18 cellular contexts compared by ENCODE assay signal in the genomic region with DNA sequence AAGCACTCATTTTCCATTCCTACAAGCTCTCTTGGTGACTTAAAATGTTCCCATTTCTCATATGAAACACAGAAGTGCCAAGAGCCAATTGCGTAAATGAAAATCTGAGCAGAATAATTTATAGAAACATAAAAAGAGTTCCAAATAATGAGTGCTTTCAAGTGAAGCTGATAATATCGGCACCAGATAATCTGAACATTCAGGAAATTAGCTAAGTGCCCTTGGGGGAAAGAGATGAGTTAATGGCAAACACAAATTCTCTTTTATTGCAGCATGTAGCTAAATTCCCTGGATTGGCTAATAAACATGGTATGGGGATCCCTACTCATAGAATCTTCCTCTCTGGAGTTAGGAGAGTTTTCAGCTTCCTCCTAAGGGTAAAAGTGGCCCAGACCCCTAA. TPM values are rescaled to one million over a fixed set of nuclear protein-coding genes. Genes with fewer than 3 reads are reported as not detected.
A peak's percentile ranks its signal among the peaks of the same experiment; 100 is the strongest.
DNase-seq lines count a peak whose midpoint lies in the region; ATAC-seq, FAIRE-seq and TF ChIP-seq lines count a peak whose summit lies in the region.
"Had no signal": no experiment of that assay in that cellular context is flagged by ENCODE, and none has a peak within 500 bp of the region (broad histone marks: within the 10 kb centered on the region; RNA-seq: fewer than 3 reads in every experiment).

No MANE protein-coding gene starts in this region.

- no peaks in the 10 kb centered on the region for H3K36me3 ChIP-seq in HepG2 (replicated peaks in 1 of 2; ENCODE audit: control insufficient read depth in 1 of 2, insufficient read depth in 2 of 2, low read length in 2 of 2)
- H3K36me3 ChIP-seq: esophagus muscularis mucosa had no signal

- no peak for ATAC-seq in activated CD8-positive, alpha-beta memory T cell treated with anti-CD3 and anti-CD28 coated beads, Interleukin-2, amount 10 ng/mL, durations not matched to agents 7 days and 5 days
- ATAC-seq in activated naive CD4-positive, alpha-beta T cell treated with anti-CD3 and anti-CD28 coated beads, Interleukin-2, amount 50 U/mL, for 72 hours: no peak
- ATAC-seq in natural killer cell treated with Interleukin-12 subunit alpha and Interleukin-12 subunit beta and Interleukin-15 and Interleukin-18, amount 100 ng/mL, for 72 hours: no peak
- ATAC-seq in HG02642 (IDR thresholded peaks at IDR 0.05; ENCODE audit: poor library complexity, unreplicated experiment) (no peak), HepG2 (no peak)
- ATAC-seq: activated CD4-positive, CD25-positive, alpha-beta regulatory T cell treated with anti-CD3 and anti-CD28 coated beads, Interleukin-2, amount 50 U/mL, for 24 hours; left cardiac atrium had no signal

- H3K4me1 Mint-ChIP-seq in activated CD8-positive, alpha-beta memory T cell treated with anti-CD3 and anti-CD28 coated beads, Interleukin-2, amount 10 ng/mL, durations not matched to agents 7 days and 5 days: peaks cover 98% of the 10 kb centered on the region
- H3K4me1 Mint-ChIP-seq in natural killer cell treated with Interleukin-12 subunit alpha and Interleukin-12 subunit beta and Interleukin-15 and Interleukin-18, amount 100 ng/mL, for 72 hours (ENCODE audit: low read depth in 2 of 2): peaks cover 37 to 75% of the 10 kb centered on the region in 2 donors

- intact Hi-C loops in HepG2 (cut with micrococcal nuclease; ENCODE audit: unreplicated experiment): no loop called here

- H3K27me3 Mint-ChIP-seq in activated CD8-positive, alpha-beta memory T cell treated with anti-CD3 and anti-CD28 coated beads, Interleukin-2, amount 10 ng/mL, durations not matched to agents 7 days and 5 days: no peaks in the 10 kb centered on the region
- no peaks in the 10 kb centered on the region for H3K27me3 Mint-ChIP-seq in natural killer cell treated with Interleukin-12 subunit alpha and Interleukin-12 subunit beta and Interleukin-15 and Interleukin-18, amount 100 ng/mL, for 72 hours

- TF ChIP-seq EP300 in HepG2 (IDR thresholded peaks at IDR 0.05; ENCODE audit: low read depth in 2 of 2, low read length in 2 of 2): no peak
- TF ChIP-seq EP300 in HepG2 (CRISPR knock-in tag; IDR thresholded peaks at IDR 0.05; ENCODE audit: borderline replicate concordance): no peak

- no TSS peak for BruUV-seq in HepG2 (replicated peaks; lab: Mats Ljungman, UMichigan)

- CTCF ChIA-PET in activated CD8-positive, alpha-beta memory T cell treated with anti-CD3 and anti-CD28 coated beads, Interleukin-2, amount 10 ng/mL, durations not matched to agents 7 days and 5 days (lab: Charles Lee): interaction anchor here (0.6 to 6.8 kb wide), 7 partner anchors 10 to 368 kb away, joined by 3 to 48 read pairs (median 17); no protein-coding TSS in a partner anchor
- CTCF ChIA-PET in HepG2 (lab: Yijun Ruan, JAX; ENCODE audit: low intra/inter-chr PET ratio, low total read pairs): no interaction called here

- peak overlapping the region; percentile 99 for H3K27ac Mint-ChIP-seq in activated CD8-positive, alpha-beta memory T cell treated with anti-CD3 and anti-CD28 coated beads, Interleukin-2, amount 10 ng/mL, durations not matched to agents 7 days and 5 days
- H3K27ac Mint-ChIP-seq in activated naive CD4-positive, alpha-beta T cell treated with anti-CD3 and anti-CD28 coated beads, Interleukin-2, amount 50 U/mL, for 72 hours: peak overlapping the region; percentile 96 to 97
- peak overlapping the region; percentile 56 to 98 for H3K27ac Mint-ChIP-seq in natural killer cell treated with Interleukin-12 subunit alpha and Interleukin-12 subunit beta and Interleukin-15 and Interleukin-18, amount 100 ng/mL, for 72 hours

- no peaks in the 10 kb centered on the region for H3K9me3 ChIP-seq in HepG2 (ENCODE audit: low read length)
- H3K9me3 ChIP-seq: esophagus muscularis mucosa had no signal

- H3K4me2 ChIP-seq in HepG2 (ENCODE audit: low read depth, low read length): no peak overlapping the region

- no peak overlapping the region for H2AFZ ChIP-seq in HepG2 (ENCODE audit: low read length)

- POLR2A ChIA-PET in HepG2 (lab: Yijun Ruan, JAX): no interaction called here

- WGBS in HepG2 (ENCODE audit: low lambda C conversion rate): 47% methylated on average over 2 of the region's 2 CpGs

- H3K4me1 ChIP-seq in HepG2 (ENCODE audit: insufficient read depth, low read length): no peaks in the 10 kb centered on the region

- H3K9ac ChIP-seq in HepG2 (ENCODE audit: insufficient read depth, low read depth, low read length): no peak overlapping the region

- TF ChIP-seq RAD21 in HepG2 (CRISPR knock-in tag; IDR thresholded peaks at IDR 0.05): no peak

- peak overlapping the region; percentile 73 for H3K4me3 Mint-ChIP-seq in activated CD8-positive, alpha-beta memory T cell treated with anti-CD3 and anti-CD28 coated beads, Interleukin-2, amount 10 ng/mL, durations not matched to agents 7 days and 5 days
- H3K4me3 Mint-ChIP-seq in natural killer cell treated with Interleukin-12 subunit alpha and Interleukin-12 subunit beta and Interleukin-15 and Interleukin-18, amount 100 ng/mL, for 72 hours: no peak overlapping the region

- in situ Hi-C loops in HepG2 (cut with HindIII; ENCODE audit: extremely low pct_ligation_motif_present, low pct_unique_long_range_greater_than_20kb): no loop called here

- H3K27me3 ChIP-seq in HepG2 (ENCODE audit: control insufficient read depth in 1 of 2, insufficient read depth in 2 of 2, low read length in 2 of 2): peaks cover 4 to 30% of the 10 kb centered on the region in 2 experiments; a peak in 4 of 5 replicates
- H3K27me3 ChIP-seq: esophagus muscularis mucosa had no signal

- H3K27ac ChIP-seq in HepG2 (ENCODE audit: extremely low read length, insufficient read depth, low read length): no peak overlapping the region
- H3K27ac ChIP-seq: esophagus muscularis mucosa had no signal

- no peak overlapping the region for H3K4me3 ChIP-seq in HepG2 (replicated peaks in 1 of 3; ENCODE audit: insufficient read depth in 1 of 3, low read depth in 2 of 3, low read length in 3 of 3)
- H3K4me3 ChIP-seq: esophagus muscularis mucosa had no signal

- no peak for FAIRE-seq in HepG2 (lab: Jason Lieb, UNC)

- H4K20me1 ChIP-seq in HepG2 (ENCODE audit: insufficient read depth, low read length): no peaks in the 10 kb centered on the region

- no peak for TF ChIP-seq CTCF in HepG2 (CRISPR knock-in tag; IDR thresholded peaks at IDR 0.05)

- H3K9me3 Mint-ChIP-seq in activated CD8-positive, alpha-beta memory T cell treated with anti-CD3 and anti-CD28 coated beads, Interleukin-2, amount 10 ng/mL, durations not matched to agents 7 days and 5 days (ENCODE audit: low read depth): no peaks in the 10 kb centered on the region
- no peaks in the 10 kb centered on the region for H3K9me3 Mint-ChIP-seq in activated naive CD4-positive, alpha-beta T cell treated with anti-CD3 and anti-CD28 coated beads, Interleukin-2, amount 50 U/mL, for 72 hours
- no peaks in the 10 kb centered on the region for H3K9me3 Mint-ChIP-seq in natural killer cell treated with Interleukin-12 subunit alpha and Interleukin-12 subunit beta and Interleukin-15 and Interleukin-18, amount 100 ng/mL, for 72 hours

- no peak for TF ChIP-seq POLR2A in HepG2 (IDR thresholded peaks at IDR 0.05; ENCODE audit: insufficient read depth in 1 of 2, low read depth in 2 of 2, low read length in 2 of 2)

- no peak for DNase-seq in activated CD8-positive, alpha-beta memory T cell treated with anti-CD3 and anti-CD28 coated beads, Interleukin-2, amount 10 ng/mL, durations not matched to agents 7 days and 5 days
- DNase-seq in activated CD8-positive, alpha-beta memory T cell treated with anti-CD3 and anti-CD28 coated beads for 24 hours: no peak
- DNase-seq in EH (ENCODE audit: low read depth) (peak; percentile 53), HepG2 (ENCODE audit: low spot score) (no peak), kidney tubule cell (ENCODE audit: low spot score) (no peak)
- DNase-seq in activated naive CD4-positive, alpha-beta T cell treated with anti-CD3 and anti-CD28 coated beads, Interleukin-2, amount 50 U/mL, for 72 hours (ENCODE audit: low spot score in 2 of 2): no peak
- DNase-seq in natural killer cell treated with Interleukin-12 subunit alpha and Interleukin-12 subunit beta and Interleukin-15 and Interleukin-18, amount 100 ng/mL, for 72 hours (ENCODE audit: low spot score): no peak
- DNase-seq: amygdala; cerebellar nuclear complex; DMS79; left cardiac atrium; NCI-H69; posterior cingulate gyrus; SHP77 treated with DMSO at 0.1 percent for 48 hours; stimulated activated CD4-positive, alpha-beta T cell treated with anti-CD3 and anti-CD28 coated beads, Interleukin-2, amount 100 ng/mL, for 24 hours had no signal

- peaks cover 97% of the 10 kb centered on the region for H3K36me3 Mint-ChIP-seq in activated CD8-positive, alpha-beta memory T cell treated with anti-CD3 and anti-CD28 coated beads, Interleukin-2, amount 10 ng/mL, durations not matched to agents 7 days and 5 days
- peaks cover 93 to 95% of the 10 kb centered on the region in 2 donors for H3K36me3 Mint-ChIP-seq in activated naive CD4-positive, alpha-beta T cell treated with anti-CD3 and anti-CD28 coated beads, Interleukin-2, amount 50 U/mL, for 72 hours
- H3K36me3 Mint-ChIP-seq in natural killer cell treated with Interleukin-12 subunit alpha and Interleukin-12 subunit beta and Interleukin-15 and Interleukin-18, amount 100 ng/mL, for 72 hours: peaks cover 20% of the 10 kb centered on the region

- no peaks in the 10 kb centered on the region for H3K79me2 ChIP-seq in HepG2 (ENCODE audit: insufficient read depth, low read length)

RNA-seq across cellular contexts. Expression of gene DAD1, which starts 46.7 kb away (rescaled TPM):
- total RNA-seq in activated CD8-positive, alpha-beta memory T cell treated with anti-CD3 and anti-CD28 coated beads, Interleukin-2, amount 10 ng/mL, durations not matched to agents 7 days and 5 days: 100 to 1,000 TPM; 115 to 185 TPM
- total RNA-seq in activated naive CD4-positive, alpha-beta T cell treated with anti-CD3 and anti-CD28 coated beads, Interleukin-2, amount 50 U/mL, for 72 hours: 100 to 1,000 TPM; 218 to 240 TPM
- 100 to 1,000 TPM; 147 to 221 TPM for total RNA-seq in natural killer cell treated with Interleukin-12 subunit alpha and Interleukin-12 subunit beta and Interleukin-15 and Interleukin-18, amount 100 ng/mL, for 72 hours
- 385 and 558 TPM in 2 replicates for total RNA-seq in HepG2 (2016; rRNA removed; fragmentation: Illumina TruSeq; extraction: Trizol)
- total RNA-seq in HepG2 (2016; cell fraction: cytosol; rRNA removed; fragmentation: Illumina TruSeq; extraction: Trizol; ENCODE audit: low read depth): 148 and 149 TPM in 2 replicates
- 449 and 577 TPM in 2 replicates for total RNA-seq in HepG2 (2016; cell fraction: insoluble cytoplasmic fraction; rRNA removed; fragmentation: Illumina TruSeq; extraction: Trizol)
- total RNA-seq in HepG2 (2016; cell fraction: membrane; rRNA removed; fragmentation: Illumina TruSeq; extraction: Trizol): 133 and 150 TPM in 2 replicates
- total RNA-seq in HepG2 (2016; cell fraction: nucleus; rRNA removed; fragmentation: Illumina TruSeq; extraction: Trizol): 382 and 439 TPM in 2 replicates
- polyA plus RNA-seq in HepG2 (2011; rRNA removed): 508 and 626 TPM in 2 replicates
- polyA plus RNA-seq in HepG2 (2011; cell fraction: cytosol; rRNA removed): 1,110 and 1,232 TPM in 2 replicates
- 187 and 222 TPM in 2 replicates for polyA plus RNA-seq in HepG2 (2011; cell fraction: nucleus; rRNA removed)
- polyA plus RNA-seq in HepG2 (2012): 327 and 493 TPM in 2 replicates
- polyA plus RNA-seq in HepG2 (2016; cell fraction: cytosol; fragmentation: Illumina TruSeq; extraction: Trizol; ENCODE audit: low read depth): 141 and 152 TPM in 2 replicates
- polyA plus RNA-seq in HepG2 (2016; cell fraction: insoluble cytoplasmic fraction; fragmentation: Illumina TruSeq; extraction: Trizol; ENCODE audit: low read depth): 395 and 434 TPM in 2 replicates
- 122 and 125 TPM in 2 replicates for polyA plus RNA-seq in HepG2 (2016; cell fraction: membrane; fragmentation: Illumina TruSeq; extraction: Trizol; ENCODE audit: low read depth)
- polyA plus RNA-seq in HepG2 (2016; cell fraction: nucleus; fragmentation: Illumina TruSeq; extraction: Trizol; ENCODE audit: insufficient read depth, low read depth): 602 and 624 TPM in 2 replicates
- 261 and 460 TPM in 2 replicates for polyA minus RNA-seq in HepG2 (2011; rRNA and poly(A)+ RNA removed; ENCODE audit: low replicate concordance)
- polyA minus RNA-seq in HepG2 (2011; cell fraction: cytosol; rRNA and poly(A)+ RNA removed): 132 TPM in 2 replicates
- polyA minus RNA-seq in HepG2 (2011; cell fraction: nucleus; rRNA and poly(A)+ RNA removed): 79.2 and 94.7 TPM in 2 replicates

RNA-seq across cellular contexts. Expression of gene ABHD4, which starts 55.7 kb away (rescaled TPM):
- total RNA-seq in activated CD8-positive, alpha-beta memory T cell treated with anti-CD3 and anti-CD28 coated beads, Interleukin-2, amount 10 ng/mL, durations not matched to agents 7 days and 5 days: 10 to 100 TPM; 11.8 to 13.8 TPM
- total RNA-seq in activated naive CD4-positive, alpha-beta T cell treated with anti-CD3 and anti-CD28 coated beads, Interleukin-2, amount 50 U/mL, for 72 hours: 10 to 100 TPM; 13.8 to 26.5 TPM
- total RNA-seq in natural killer cell treated with Interleukin-12 subunit alpha and Interleukin-12 subunit beta and Interleukin-15 and Interleukin-18, amount 100 ng/mL, for 72 hours: 10 to 100 TPM in 1 of 2 donors, 1 to 10 TPM in 1; 8.4 to 36.8 TPM
- 16.1 and 22.8 TPM in 2 replicates for total RNA-seq in HepG2 (2016; rRNA removed; fragmentation: Illumina TruSeq; extraction: Trizol)
- 1.9 and 2.6 TPM in 2 replicates for total RNA-seq in HepG2 (2016; cell fraction: cytosol; rRNA removed; fragmentation: Illumina TruSeq; extraction: Trizol; ENCODE audit: low read depth)
- 13.5 and 23.6 TPM in 2 replicates for total RNA-seq in HepG2 (2016; cell fraction: insoluble cytoplasmic fraction; rRNA removed; fragmentation: Illumina TruSeq; extraction: Trizol)
- total RNA-seq in HepG2 (2016; cell fraction: membrane; rRNA removed; fragmentation: Illumina TruSeq; extraction: Trizol): 5.5 and 6.1 TPM in 2 replicates
- total RNA-seq in HepG2 (2016; cell fraction: nucleus; rRNA removed; fragmentation: Illumina TruSeq; extraction: Trizol): 15.3 and 18.4 TPM in 2 replicates
- polyA plus RNA-seq in HepG2 (2011; rRNA removed): 47.5 and 48.1 TPM in 2 replicates
- polyA plus RNA-seq in HepG2 (2011; cell fraction: cytosol; rRNA removed): 40.5 and 42.2 TPM in 2 replicates
- 28.4 and 31.8 TPM in 2 replicates for polyA plus RNA-seq in HepG2 (2011; cell fraction: nucleus; rRNA removed)
- polyA plus RNA-seq in HepG2 (2012): 28.4 and 31.9 TPM in 2 replicates
- polyA plus RNA-seq in HepG2 (2016; cell fraction: cytosol; fragmentation: Illumina TruSeq; extraction: Trizol; ENCODE audit: low read depth): 4.3 and 5.4 TPM in 2 replicates
- polyA plus RNA-seq in HepG2 (2016; cell fraction: insoluble cytoplasmic fraction; fragmentation: Illumina TruSeq; extraction: Trizol; ENCODE audit: low read depth): 31.7 and 36.0 TPM in 2 replicates
- 10.4 and 12.8 TPM in 2 replicates for polyA plus RNA-seq in HepG2 (2016; cell fraction: membrane; fragmentation: Illumina TruSeq; extraction: Trizol; ENCODE audit: low read depth)
- polyA plus RNA-seq in HepG2 (2016; cell fraction: nucleus; fragmentation: Illumina TruSeq; extraction: Trizol; ENCODE audit: insufficient read depth, low read depth): 27.4 and 28.0 TPM in 2 replicates
- 45.6 and 63.5 TPM in 2 replicates for polyA minus RNA-seq in HepG2 (2011; rRNA and poly(A)+ RNA removed; ENCODE audit: low replicate concordance)
- 14.6 and 19.0 TPM in 2 replicates for polyA minus RNA-seq in HepG2 (2011; cell fraction: cytosol; rRNA and poly(A)+ RNA removed)
- polyA minus RNA-seq in HepG2 (2011; cell fraction: nucleus; rRNA and poly(A)+ RNA removed): 26.9 and 36.6 TPM in 2 replicates
